ENCODE assay signal across 12 cellular contexts in the genomic region with DNA sequence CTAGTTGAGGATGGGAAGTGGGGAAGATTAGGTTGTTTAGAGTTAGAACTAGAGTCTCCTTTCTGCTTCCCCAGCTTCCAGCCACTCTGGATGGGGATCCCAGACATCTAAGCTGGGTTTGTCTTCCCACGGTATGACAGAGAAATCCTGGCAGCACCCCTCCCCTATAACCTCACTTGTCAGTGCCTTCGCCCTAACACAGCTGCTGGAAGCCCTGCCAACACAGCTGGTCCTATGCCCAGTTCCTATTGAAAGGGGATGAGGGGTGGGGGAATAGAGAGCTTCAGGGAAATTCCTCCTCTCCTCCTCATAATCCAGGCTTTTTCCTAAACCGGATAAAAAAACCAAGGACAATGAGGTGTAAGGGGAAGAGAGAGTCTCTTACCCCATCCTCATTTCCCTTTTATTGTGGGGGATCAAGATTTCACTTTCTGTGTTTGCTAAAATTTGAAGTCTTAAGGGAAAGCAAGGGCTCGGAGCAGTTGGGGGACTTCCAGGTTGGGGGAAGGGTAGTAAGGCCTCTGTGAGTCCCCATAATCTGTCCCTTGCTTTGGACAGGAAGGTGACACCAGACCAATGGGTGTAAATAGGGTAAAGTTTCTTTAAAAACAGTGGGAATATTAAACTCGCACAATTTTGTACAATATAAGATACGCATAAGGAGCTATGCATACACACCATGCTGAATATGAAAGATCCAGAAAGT. TPM values are rescaled to one million over a fixed set of nuclear protein-coding genes. Genes with fewer than 3 reads are reported as not detected.
DNase-seq lines count a peak whose midpoint lies in the region; ATAC-seq, FAIRE-seq and TF ChIP-seq lines count a peak whose summit lies in the region.
"Had no signal": no experiment of that assay in that cellular context is flagged by ENCODE, and none has a peak within 500 bp of the region (broad histone marks: within the 10 kb centered on the region; RNA-seq: fewer than 3 reads in every experiment).

No MANE protein-coding gene starts in this region.

- no peak overlapping the region for H3K27ac ChIP-seq in right cardiac atrium (ENCODE audit: low read length)
- H3K27ac ChIP-seq: coronary artery had no signal

- H3K9me3 ChIP-seq in right cardiac atrium (ENCODE audit: control insufficient read depth, low read length) = no peaks in the 10 kb centered on the region

- DNase-seq in NCI-H1092 (lab: John Stamatoyannopoulos, UW) = peak; percentile 56
- DNase-seq in astrocyte of the hippocampus (ENCODE audit: low read depth, low spot score) = peak; percentile 69
- peak; percentile 47 to 73 (median 70) for DNase-seq in right cardiac atrium
- DNase-seq in sciatic nerve (ENCODE audit: low spot score) = no peak
- DNase-seq in D721Med (ENCODE audit: insufficient read length, low spot score) = no peak
- no peak for DNase-seq in stimulated activated naive CD4-positive, alpha-beta T cell (lab: John Stamatoyannopoulos, UW)
- DNase-seq: activated CD8-positive, alpha-beta T cell treated with anti-CD3 and anti-CD28 coated beads, Interleukin-2, amount 10 ng/mL, durations not matched to agents 7 days and 5 days; NK-92 treated with Interleukin-12 subunit alpha and Interleukin-12 subunit beta, amount 100 ng/mL, for 24 hours had no signal

- 52% methylated on average over 6 of the region's 6 CpGs for WGBS in right cardiac atrium

- intact Hi-C loops in right cardiac atrium (cut with DNase I) (no loop called here), sciatic nerve (cut with DNase I) (no loop called here)

- H3K4me3 ChIP-seq in right cardiac atrium (ENCODE audit: low read length) = no peak overlapping the region
- H3K4me3 ChIP-seq: coronary artery had no signal

- no peaks in the 10 kb centered on the region for H3K27me3 ChIP-seq in right cardiac atrium (ENCODE audit: control insufficient read depth, insufficient read depth)

- TF ChIP-seq CTCF in D721Med (IDR thresholded peaks at IDR 0.05; ENCODE audit: insufficient read depth, missing control alignments) = no peak

- peak in 1 of 2 donors; percentile 19 for ATAC-seq in right cardiac atrium
- ATAC-seq in sciatic nerve = peak; percentile 26
- no peak for ATAC-seq in HG03439 (IDR thresholded peaks at IDR 0.05; ENCODE audit: unreplicated experiment)

- no peak for FAIRE-seq in D721Med (lab: Jason Lieb, UNC)
- FAIRE-seq: keratinocyte had no signal

- H3K4me1 ChIP-seq in right cardiac atrium (ENCODE audit: control insufficient read depth, insufficient read depth, low read length) = no peaks in the 10 kb centered on the region

RNA-seq across cellular contexts. Expression of gene TMOD4, which starts 0.6 kb away (rescaled TPM):
- not detected for total RNA-seq in right cardiac atrium
- 0.20 TPM for polyA plus RNA-seq in right cardiac atrium
- 0.76 TPM for total RNA-seq in sciatic nerve

RNA-seq across cellular contexts. Expression of gene SCNM1, which starts 9.2 kb away (rescaled TPM):
- total RNA-seq in right cardiac atrium (10 to 100 TPM; 18.3 to 25.6 (median 21.5) TPM), sciatic nerve (25.9 TPM)
- 23.7 TPM for polyA plus RNA-seq in right cardiac atrium

RNA-seq across cellular contexts. Expression of gene LYSMD1, which starts 9.5 kb away (rescaled TPM):
- total RNA-seq in right cardiac atrium (10 to 100 TPM in 3 of 4 donors, 1 to 10 TPM in 1; 8.5 to 16.5 (median 15.6) TPM), sciatic nerve (10.6 TPM)
- polyA plus RNA-seq in right cardiac atrium = 9.9 TPM

RNA-seq across cellular contexts. Expression of gene VPS72, which starts 14.8 kb away (rescaled TPM):
- total RNA-seq in right cardiac atrium = 10 to 100 TPM; 40.0 to 52.3 (median 41.7) TPM
- polyA plus RNA-seq in right cardiac atrium = 37.3 TPM
- 42.6 TPM for total RNA-seq in sciatic nerve

RNA-seq across cellular contexts. Expression of gene TNFAIP8L2, which starts 18.7 kb away (rescaled TPM):
- total RNA-seq in right cardiac atrium (1 to 10 TPM; 1.8 to 3.7 (median 2.3) TPM), sciatic nerve (3.9 TPM)
- polyA plus RNA-seq in right cardiac atrium = 2.1 TPM
- total RNA-seq: SK-MEL-5 had no signal
- polyA plus RNA-seq: keratinocyte had no signal

Comparison
In these comparisons a context has a peak if more than half of its experiments do, and no peak if none do; other contexts are left out.
1. DNase-seq: peak in NCI-H1092 (single experiment), astrocyte of the hippocampus (single experiment) and right cardiac atrium (3 of 3); none in sciatic nerve (single experiment), D721Med (single experiment) and stimulated activated naive CD4-positive, alpha-beta T cell (0 of 6).